In the genomic region with DNA sequence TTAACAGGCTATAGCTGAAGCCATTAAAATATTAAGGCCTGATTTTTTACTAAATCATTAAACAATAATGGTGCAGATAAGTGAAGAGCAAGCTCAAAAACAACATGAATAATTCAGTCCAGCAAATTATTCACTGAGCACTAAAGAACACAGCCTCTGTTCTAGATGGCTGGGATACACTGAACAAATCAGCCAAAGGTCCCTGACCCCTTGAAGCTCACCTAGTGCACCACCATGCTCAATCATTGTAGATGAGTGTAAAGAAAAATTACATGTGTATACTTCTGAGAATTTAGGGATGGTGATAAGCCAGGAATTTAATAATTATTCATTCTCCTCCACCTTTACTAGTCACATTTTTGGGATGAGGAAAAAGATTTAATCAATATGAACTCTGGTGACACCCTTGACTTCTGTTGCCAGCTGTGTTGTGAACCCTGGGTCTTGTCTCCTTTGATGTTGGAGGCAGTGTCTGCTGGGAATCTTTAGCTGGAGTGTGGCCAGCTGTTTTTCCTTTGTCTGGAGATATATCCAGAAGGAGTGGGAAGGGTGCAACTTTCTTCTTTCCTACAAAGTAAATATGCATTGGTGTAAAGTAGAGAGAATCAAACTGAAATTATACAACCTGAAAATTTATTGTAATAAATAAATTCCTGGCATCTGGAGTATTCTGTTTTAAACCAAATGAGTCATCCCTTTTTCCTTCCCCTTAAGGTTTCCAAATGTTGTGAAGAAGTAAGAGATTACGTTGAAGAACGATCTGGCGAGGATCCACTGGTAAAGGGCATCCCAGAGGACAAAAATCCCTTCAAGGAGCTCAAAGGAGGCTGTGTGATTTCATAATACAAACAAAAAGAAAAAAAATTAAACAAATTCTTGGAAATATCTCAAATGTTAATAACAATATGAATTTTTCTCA, we compare ENCODE assay signal across 17 cellular contexts. TPM values are rescaled to one million over a fixed set of nuclear protein-coding genes. Genes with fewer than 3 reads are reported as not detected.
A peak's percentile ranks its signal among the peaks of the same experiment; 100 is the strongest.
DNase-seq lines count a peak whose midpoint lies in the region; ATAC-seq and TF ChIP-seq lines count a peak whose summit lies in the region.
"Had no signal": no experiment of that assay in that cellular context is flagged by ENCODE, and none has a peak within 500 bp of the region (broad histone marks: within the 10 kb centered on the region; RNA-seq: fewer than 3 reads in every experiment).

No MANE protein-coding gene starts in this region.

- peak overlapping the region in 1 of 2 donors; percentile 23 for H3K27ac ChIP-seq in left lung
- peak overlapping the region; percentile 71 to 86 for H3K27ac ChIP-seq in uterus
- H3K27ac ChIP-seq: parathyroid adenoma, suprapubic skin had no signal

- peaks cover 0 to 6% of the 10 kb centered on the region in 2 donors for H3K4me1 ChIP-seq in left lung
- peaks cover 0 to 12% of the 10 kb centered on the region in 2 donors for H3K4me1 ChIP-seq in uterus
- H3K4me1 ChIP-seq: parathyroid adenoma had no signal

- no peak overlapping the region for H3K27ac Mint-ChIP-seq in progenitor cell of endocrine pancreas
- H3K27ac Mint-ChIP-seq: GM23338 had no signal

- intact Hi-C loops in left lung (cut with DNase I) (no loop called here), uterus (cut with DNase I; ENCODE audit: low total_unique reads) (no loop called here)

- H3K9me3 Mint-ChIP-seq in progenitor cell of endocrine pancreas (ENCODE audit: low read depth): no peaks in the 10 kb centered on the region
- H3K9me3 Mint-ChIP-seq: GM23338 had no signal

- no peaks in the 10 kb centered on the region for H3K36me3 Mint-ChIP-seq in progenitor cell of endocrine pancreas (ENCODE audit: insufficient read depth)

- H3K4me1 Mint-ChIP-seq in progenitor cell of endocrine pancreas (ENCODE audit: low read depth): no peaks in the 10 kb centered on the region
- H3K4me1 Mint-ChIP-seq: GM23338 had no signal

- no peak for TF ChIP-seq POLR2A in uterus (IDR thresholded peaks at IDR 0.05)

- DNase-seq in LoVo (ENCODE audit: low spot score) (peak; percentile 28), dermis blood vessel endothelial cell (peak; percentile 66), left lung (no peak), uterus (peak; percentile 67 to 86), progenitor cell of endocrine pancreas (ENCODE audit: low spot score, unreplicated experiment) (no peak)
- DNase-seq in activated CD8-positive, alpha-beta memory T cell treated with anti-CD3 and anti-CD28 coated beads, Interleukin-2, amount 50 U/mL, for 48 hours: no peak
- DNase-seq: activated CD4-positive, alpha-beta T cell treated with anti-CD3 and anti-CD28 coated beads, Interleukin-2, amount 50 U/mL, for 1 hour; activated gamma-delta T cell treated with Interleukin-2 at 50 U/mL for 16 hours; cerebellar nuclear complex; NCI-H2081 had no signal

- H3K4me3 Mint-ChIP-seq in progenitor cell of endocrine pancreas (ENCODE audit: low read depth): no peak overlapping the region
- H3K4me3 Mint-ChIP-seq: GM23338 had no signal

- no peaks in the 10 kb centered on the region for H3K36me3 ChIP-seq in left lung
- no peaks in the 10 kb centered on the region for H3K36me3 ChIP-seq in uterus
- H3K36me3 ChIP-seq: suprapubic skin had no signal

- H3K4me3 ChIP-seq in left lung (no peak overlapping the region), uterus (no peak overlapping the region)
- H3K4me3 ChIP-seq: GM23338, suprapubic skin had no signal

- H3K27me3 ChIP-seq in left lung: no peaks in the 10 kb centered on the region
- no peaks in the 10 kb centered on the region for H3K27me3 ChIP-seq in uterus
- H3K27me3 ChIP-seq: suprapubic skin had no signal

- H3K27me3 Mint-ChIP-seq in progenitor cell of endocrine pancreas: no peaks in the 10 kb centered on the region

- TF ChIP-seq CTCF in left lung (IDR thresholded peaks at IDR 0.05): no peak
- TF ChIP-seq CTCF in uterus (IDR thresholded peaks at IDR 0.05): no peak
- no peak for TF ChIP-seq CTCF in progenitor cell of endocrine pancreas (IDR thresholded peaks at IDR 0.05; ENCODE audit: unreplicated experiment)

- ATAC-seq in left lung (peak; percentile 33), HG03039 (IDR thresholded peaks at IDR 0.05; ENCODE audit: unreplicated experiment) (no peak)
- ATAC-seq: GM23338, left colon had no signal

- H3K9me3 ChIP-seq in left lung: no peaks in the 10 kb centered on the region
- H3K9me3 ChIP-seq in uterus: no peaks in the 10 kb centered on the region
- H3K9me3 ChIP-seq: suprapubic skin had no signal

RNA-seq across cellular contexts. Expression of a gene that starts 4.0 kb away (rescaled TPM):
- not detected in 2 replicates for total RNA-seq in dermis blood vessel endothelial cell
- not detected for total RNA-seq in left lung
- not detected for total RNA-seq in uterus
- total RNA-seq in progenitor cell of endocrine pancreas: not detected in 2 replicates
- total RNA-seq: frontal cortex; GM23338; left colon; suprapubic skin; T-helper 1 cell treated with Interleukin-12 subunit alpha and Interleukin-12 subunit beta and Interleukin-4 antibody, amounts not matched to agents 30 ng/mL and 1 ng/mL, for 36 hours had no signal

RNA-seq across cellular contexts. Expression of a gene that starts 11.2 kb away (rescaled TPM):
- 404 and 652 TPM in 2 replicates for total RNA-seq in dermis blood vessel endothelial cell
- total RNA-seq in left lung: 10 to 100 TPM; 15.6 to 18.2 TPM
- 10 to 100 TPM; 33.0 to 75.9 (median 49.0) TPM for total RNA-seq in uterus
- total RNA-seq in progenitor cell of endocrine pancreas: not detected in 2 replicates
- total RNA-seq: T-helper 1 cell treated with Interleukin-12 subunit alpha and Interleukin-12 subunit beta and Interleukin-4 antibody, amounts not matched to agents 30 ng/mL and 1 ng/mL, for 36 hours had no signal

RNA-seq across cellular contexts. Expression of a gene that starts 19.8 kb away (rescaled TPM):
- total RNA-seq in dermis blood vessel endothelial cell (112 and 152 TPM in 2 replicates), left lung (1 to 10 TPM; 4.5 to 9.0 TPM), uterus (10 to 100 TPM in 2 of 4 donors, 1 to 10 TPM in 1, not detected in 1; 6.2 to 15.1 (median 10.5) TPM), progenitor cell of endocrine pancreas (1.7 and 2.6 TPM in 2 replicates)
- total RNA-seq: T-helper 1 cell treated with Interleukin-12 subunit alpha and Interleukin-12 subunit beta and Interleukin-4 antibody, amounts not matched to agents 30 ng/mL and 1 ng/mL, for 36 hours had no signal

Comparison
In these comparisons a context has a peak if more than half of its experiments do, and no peak if none do; other contexts are left out.
1. DNase-seq: peak in LoVo (single experiment), dermis blood vessel endothelial cell (single experiment) and uterus (2 of 2); none in left lung (0 of 2), progenitor cell of endocrine pancreas (single experiment) and activated CD8-positive, alpha-beta memory T cell treated with anti-CD3 and anti-CD28 coated beads, Interleukin-2, amount 50 U/mL, for 48 hours (single experiment).
2. RNA of a gene that starts 11.2 kb away (total RNA-seq): 404 to 652 TPM in dermis blood vessel endothelial cell, 33.0 to 75.9 TPM in uterus and 15.6 to 18.2 TPM in left lung; not detected in progenitor cell of endocrine pancreas; every median in the first group is over 10 times any median in the second.